12 cellular contexts compared by ENCODE assay signal in the genomic region with DNA sequence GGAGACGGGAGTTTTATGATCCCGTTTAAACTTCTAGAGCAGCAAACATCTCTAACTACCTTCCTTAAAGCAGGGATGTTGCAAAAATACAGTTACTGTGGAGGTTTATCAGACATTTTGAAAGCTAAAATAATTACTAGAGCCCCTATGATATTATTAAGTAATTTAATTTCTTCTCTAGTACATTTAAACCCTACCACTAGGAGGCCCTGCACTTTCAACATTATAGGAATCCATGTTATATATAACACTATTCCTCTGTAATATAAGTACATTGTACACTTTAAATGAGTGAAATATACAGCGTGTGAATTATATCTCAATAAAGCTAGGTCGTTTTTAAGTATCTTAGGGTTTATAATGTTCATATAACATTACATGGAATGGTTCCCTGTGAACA. TPM values are rescaled to one million over a fixed set of nuclear protein-coding genes. Genes with fewer than 3 reads are reported as not detected.
A peak's percentile ranks its signal among the peaks of the same experiment; 100 is the strongest.
DNase-seq lines count a peak whose midpoint lies in the region; ATAC-seq, FAIRE-seq and TF ChIP-seq lines count a peak whose summit lies in the region.
"Had no signal": no experiment of that assay in that cellular context is flagged by ENCODE, and none has a peak within 500 bp of the region (broad histone marks: within the 10 kb centered on the region; RNA-seq: fewer than 3 reads in every experiment).

No MANE protein-coding gene starts in this region.

- peaks cover 19% of the 10 kb centered on the region for H3K36me3 Mint-ChIP-seq in HFFc6 (ENCODE audit: low read depth)
- H3K36me3 Mint-ChIP-seq in astrocyte (ENCODE audit: low read depth, unreplicated experiment): peaks cover 14% of the 10 kb centered on the region

- H3K27ac ChIP-seq in astrocyte (ENCODE audit: low read depth, low read length): no peak overlapping the region

- no peaks in the 10 kb centered on the region for H3K4me1 ChIP-seq in astrocyte (ENCODE audit: insufficient read depth, low read length)

- H3K4me1 Mint-ChIP-seq in HFFc6 (ENCODE audit: low read depth) (peaks cover 16% of the 10 kb centered on the region), astrocyte (ENCODE audit: low read depth, unreplicated experiment) (peaks cover 10% of the 10 kb centered on the region)
- H3K4me1 Mint-ChIP-seq: activated CD4-positive, alpha-beta memory T cell treated with anti-CD3 and anti-CD28 coated beads, Interleukin-2, amount 10 ng/mL, durations not matched to agents 7 days and 5 days had no signal

- H3K27me3 ChIP-seq in astrocyte (ENCODE audit: insufficient read depth, low read length) (no peaks in the 10 kb centered on the region), kidney epithelial cell (ENCODE audit: control insufficient read depth, insufficient read depth, low read length) (no peaks in the 10 kb centered on the region)

- peaks cover 4% of the 10 kb centered on the region for H4K20me1 ChIP-seq in astrocyte (ENCODE audit: insufficient read depth, low read length)

- H3K79me2 ChIP-seq in astrocyte (ENCODE audit: insufficient read depth, low read length): peaks cover 8% of the 10 kb centered on the region

- DNase-seq in AG10803 (ENCODE audit: low read depth) (no peak), HFFc6 (no peak), astrocyte (ENCODE audit: low read depth) (no peak), kidney epithelial cell (ENCODE audit: low read depth) (no peak), 8988T (no peak), amygdala (lab: John Stamatoyannopoulos, UW) (no peak)
- DNase-seq in stimulated activated naive CD4-positive, alpha-beta T cell treated with Interleukin-2 at 50 U/mL for 16 hours (lab: John Stamatoyannopoulos, UW): no peak
- DNase-seq: activated CD4-positive, alpha-beta memory T cell treated with anti-CD3 and anti-CD28 coated beads, Interleukin-2, amount 10 ng/mL, durations not matched to agents 7 days and 5 days; effector memory CD8-positive, alpha-beta T cell; T-cell had no signal

- no peak overlapping the region for H2AFZ ChIP-seq in astrocyte (ENCODE audit: low read depth, low read length)

- no peak for ATAC-seq in GM18498 (IDR thresholded peaks at IDR 0.05; ENCODE audit: unreplicated experiment)
- ATAC-seq: effector memory CD8-positive, alpha-beta T cell; T-cell had no signal

- peaks cover 6% of the 10 kb centered on the region for H3K36me3 ChIP-seq in astrocyte (ENCODE audit: insufficient read depth, low read length)
- no peaks in the 10 kb centered on the region for H3K36me3 ChIP-seq in kidney epithelial cell (ENCODE audit: control insufficient read depth, insufficient read depth, low read length)

- H3K9me3 ChIP-seq in astrocyte (ENCODE audit: insufficient read depth, low read depth, low read length): no peaks in the 10 kb centered on the region

- FAIRE-seq in astrocyte (lab: Jason Lieb, UNC): no peak

- no peak overlapping the region for H3K9ac ChIP-seq in astrocyte (ENCODE audit: low read length)

- H3K27me3 Mint-ChIP-seq in HFFc6 (ENCODE audit: insufficient read depth) (no peaks in the 10 kb centered on the region), astrocyte (ENCODE audit: low read depth, unreplicated experiment) (no peaks in the 10 kb centered on the region)
- H3K27me3 Mint-ChIP-seq: activated CD4-positive, alpha-beta memory T cell treated with anti-CD3 and anti-CD28 coated beads, Interleukin-2, amount 10 ng/mL, durations not matched to agents 7 days and 5 days; activated naive CD4-positive, alpha-beta T cell treated with anti-CD3 and anti-CD28 coated beads, Interleukin-2, amount 50 U/mL, for 24 hours; effector memory CD8-positive, alpha-beta T cell; T-cell had no signal

- H3K4me2 ChIP-seq in astrocyte (ENCODE audit: low read length): no peak overlapping the region

- TF ChIP-seq CTCF in AG10803 (conservative IDR thresholded peaks at IDR 0.05; ENCODE audit: low read length) (peak; percentile 40), HFFc6 (IDR thresholded peaks at IDR 0.05) (peak; percentile 80), astrocyte (IDR thresholded peaks at IDR 0.05; ENCODE audit: insufficient read depth, low read depth, low read length) (peak; percentile 12), kidney epithelial cell (IDR thresholded peaks at IDR 0.05; ENCODE audit: insufficient read depth, low read length, poor library complexity, severe bottlenecking) (peak; percentile 20)

- H3K9me3 Mint-ChIP-seq in HFFc6 (no peaks in the 10 kb centered on the region), astrocyte (ENCODE audit: unreplicated experiment) (peaks cover 2% of the 10 kb centered on the region)
- H3K9me3 Mint-ChIP-seq: activated CD4-positive, alpha-beta memory T cell treated with anti-CD3 and anti-CD28 coated beads, Interleukin-2, amount 10 ng/mL, durations not matched to agents 7 days and 5 days; effector memory CD8-positive, alpha-beta T cell had no signal

- H3K4me3 Mint-ChIP-seq in HFFc6 (no peak overlapping the region), astrocyte (ENCODE audit: unreplicated experiment) (no peak overlapping the region)
- H3K4me3 Mint-ChIP-seq: activated CD4-positive, alpha-beta memory T cell treated with anti-CD3 and anti-CD28 coated beads, Interleukin-2, amount 10 ng/mL, durations not matched to agents 7 days and 5 days; activated naive CD4-positive, alpha-beta T cell treated with anti-CD3 and anti-CD28 coated beads, Interleukin-2, amount 50 U/mL, for 24 hours; effector memory CD8-positive, alpha-beta T cell; T-cell had no signal

- H3K4me3 ChIP-seq in AG10803 (ENCODE audit: low read length) (no peak overlapping the region), astrocyte (ENCODE audit: insufficient read depth, low read depth, low read length) (no peak overlapping the region), kidney epithelial cell (ENCODE audit: low read depth, low read length) (no peak overlapping the region)

- no peak overlapping the region for H3K27ac Mint-ChIP-seq in HFFc6
- H3K27ac Mint-ChIP-seq in astrocyte (ENCODE audit: unreplicated experiment): no peak overlapping the region
- H3K27ac Mint-ChIP-seq: activated CD4-positive, alpha-beta memory T cell treated with anti-CD3 and anti-CD28 coated beads, Interleukin-2, amount 10 ng/mL, durations not matched to agents 7 days and 5 days; activated naive CD4-positive, alpha-beta T cell treated with anti-CD3 and anti-CD28 coated beads, Interleukin-2, amount 50 U/mL, for 24 hours; effector memory CD8-positive, alpha-beta T cell; T-cell had no signal

RNA-seq across cellular contexts. Expression of gene SETMAR, which starts 11.5 kb away (rescaled TPM):
- 1 to 10 TPM; 7.0 to 9.9 (median 9.1) TPM for total RNA-seq in HFFc6 (2021; fragmentation: NEBNext Ultra II Directional; extraction: Animal tissue kit (Norgen Biotek cat#: 25700))
- total RNA-seq in astrocyte: 8.4 and 10.9 TPM in 2 replicates
- 17.8 and 19.2 TPM in 2 replicates for total RNA-seq in kidney epithelial cell

Comparison
In these comparisons a context has a peak if more than half of its experiments do, and no peak if none do; other contexts are left out.
1. CTCF ChIP-seq: peak in every context shown above with its lines; median percentile 80 in HFFc6; 40 in AG10803; 20 in kidney epithelial cell; 12 in astrocyte.